10 cellular contexts compared by ENCODE assay signal in genomic region chr18:33755918-33756590, GRCh38.
DNase-seq lines count a peak whose midpoint lies in the region; ATAC-seq and TF ChIP-seq lines count a peak whose summit lies in the region.
"Had no signal": no experiment of that assay in that cellular context is flagged by ENCODE, and none has a peak within 500 bp of the region (broad histone marks: within the 10 kb centered on the region; RNA-seq: fewer than 3 reads in every experiment).

No MANE protein-coding gene starts in this region.

- H3K9ac ChIP-seq in colonic mucosa (ENCODE audit: low read depth in 2 of 2, low read length in 2 of 2): no peak overlapping the region

- no peaks in the 10 kb centered on the region for H4K20me1 ChIP-seq in osteoblast (ENCODE audit: insufficient read depth, low read length)

- TF ChIP-seq CTCF in colonic mucosa (IDR thresholded peaks at IDR 0.05): no peak
- TF ChIP-seq CTCF in osteoblast (IDR thresholded peaks at IDR 0.05; ENCODE audit: extremely low read depth, low read depth, low read length): no peak

- H3K79me2 ChIP-seq in osteoblast (ENCODE audit: insufficient read depth, low read length): no peaks in the 10 kb centered on the region

- H3K27me3 ChIP-seq in colonic mucosa (no peaks in the 10 kb centered on the region), osteoblast (ENCODE audit: insufficient read depth, low read length) (no peaks in the 10 kb centered on the region)

- H3K4me3 ChIP-seq in colonic mucosa (no peak overlapping the region), osteoblast (ENCODE audit: insufficient read depth, low read length) (no peak overlapping the region)

- H3K4me1 ChIP-seq in colonic mucosa (no peaks in the 10 kb centered on the region), osteoblast (ENCODE audit: insufficient read depth, low read length) (peaks cover 14% of the 10 kb centered on the region)

- peak overlapping the region; percentile 25 for H2AFZ ChIP-seq in osteoblast (ENCODE audit: low read length)

- H3K9me3 ChIP-seq in colonic mucosa: no peaks in the 10 kb centered on the region
- no peaks in the 10 kb centered on the region for H3K9me3 ChIP-seq in osteoblast (ENCODE audit: low read depth, low read length)

- intact Hi-C loops in colonic mucosa (cut with DNase I): no loop called here

- ATAC-seq in GM18868 (IDR thresholded peaks at IDR 0.05; ENCODE audit: unreplicated experiment) (peak; percentile 60), HG03039 (IDR thresholded peaks at IDR 0.05; ENCODE audit: unreplicated experiment) (no peak)

- H3K4me2 ChIP-seq in osteoblast (ENCODE audit: insufficient read depth, low read length): peak overlapping the region; percentile 54

- H3K36me3 ChIP-seq in colonic mucosa (no peaks in the 10 kb centered on the region), osteoblast (ENCODE audit: insufficient read depth, low read length) (no peaks in the 10 kb centered on the region)

- H3K27ac ChIP-seq in colonic mucosa (no peak overlapping the region), osteoblast (ENCODE audit: low read depth, low read length) (peak overlapping the region; percentile 40)

- DNase-seq in NCI-H226: peak; percentile 75
- peak; percentile 25 for DNase-seq in colonic mucosa
- peak; percentile 38 for DNase-seq in osteoblast (ENCODE audit: insufficient read length, low spot score, missing footprints)
- DNase-seq in hippocampal formation (lab: John Stamatoyannopoulos, UW): no peak
- no peak for DNase-seq in stimulated activated CD4-positive, alpha-beta T cell treated with anti-CD3 and anti-CD28 coated beads, Interleukin-4, amount 100 ng/mL, for 24 hours
- DNase-seq in medulla oblongata (ENCODE audit: extremely low spot score): no peak
- DNase-seq: activated naive CD8-positive, alpha-beta T cell treated with anti-CD3 and anti-CD28 coated beads, Interleukin-2, amount 10 ng/mL, durations not matched to agents 7 days and 5 days; NCI-H526 had no signal

Comparison
In these comparisons a context has a peak if more than half of its experiments do, and no peak if none do; other contexts are left out.
1. DNase-seq: peak in NCI-H226 (single experiment), colonic mucosa (single experiment) and osteoblast (single experiment); none in hippocampal formation (0 of 2), stimulated activated CD4-positive, alpha-beta T cell treated with anti-CD3 and anti-CD28 coated beads, Interleukin-4, amount 100 ng/mL, for 24 hours (single experiment) and medulla oblongata (single experiment).